Comparison of ENCODE assay signal across 32 cellular contexts in the genomic region with DNA sequence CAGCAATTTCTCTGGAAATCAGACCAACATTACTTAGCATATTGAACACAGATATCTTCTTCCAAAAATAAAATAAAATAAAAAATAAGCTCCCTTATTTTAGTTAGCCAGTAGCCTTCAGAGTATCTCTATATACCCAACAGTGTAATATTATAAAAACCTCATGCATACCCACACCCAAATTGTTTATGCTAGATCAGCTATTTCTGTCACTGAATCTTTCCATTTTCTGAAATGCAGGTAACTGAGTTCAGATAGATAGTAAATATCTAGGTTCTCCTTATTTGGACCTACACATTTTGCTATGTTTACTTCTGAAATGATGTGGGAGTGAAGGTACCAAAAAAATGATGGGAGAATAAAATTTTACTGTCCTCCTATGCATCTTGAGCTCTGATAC.
"Had no signal": no experiment of that assay in that cellular context is flagged by ENCODE, and none has a peak within 500 bp of the region (broad histone marks: within the 10 kb centered on the region; RNA-seq: fewer than 3 reads in every experiment).

No MANE protein-coding gene starts in this region.

- DNase-seq: activated B cell treated with CpG ODN at 0.5 μM for 24 hours; activated CD4-positive, alpha-beta memory T cell treated with anti-CD3 and anti-CD28 coated beads for 36 hours; activated CD4-positive, alpha-beta T cell treated with anti-CD3 and anti-CD28 coated beads for 4 hours; activated CD4-positive, alpha-beta T cell treated with anti-CD3 and anti-CD28 coated beads, Interleukin-2, amount 10 ng/mL, durations not matched to agents 24 days and 14 days; activated CD4-positive, alpha-beta T cell treated with anti-CD3 and anti-CD28 coated beads, Interleukin-2, amount 50 U/mL, for 1 hour; activated CD4-positive, alpha-beta T cell treated with anti-CD3 and anti-CD28 coated beads, Interleukin-2, amount 50 U/mL, for 4 hours; activated CD4-positive, CD25-positive, alpha-beta regulatory T cell treated with anti-CD3 and anti-CD28 coated beads, Interleukin-2, amount 50 U/mL, for 72 hours; activated CD8-positive, alpha-beta memory T cell treated with anti-CD3 and anti-CD28 coated beads, Interleukin-2, amount 50 U/mL, for 4 hours; activated CD8-positive, alpha-beta T cell treated with anti-CD3 and anti-CD28 coated beads for 36 hours; activated effector memory CD4-positive, alpha-beta T cell treated with anti-CD3 and anti-CD28 coated beads, Interleukin-2, amount 50 U/mL, for 16 hours; activated gamma-delta T cell treated with Interleukin-2 at 50 U/mL for 16 hours; activated naive CD4-positive, alpha-beta T cell; activated naive CD4-positive, alpha-beta T cell treated with anti-CD3 and anti-CD28 coated beads for 36 hours; activated naive CD4-positive, alpha-beta T cell treated with anti-CD3 and anti-CD28 coated beads, Interleukin-2, amount 50 U/mL, for 16 hours; activated naive CD8-positive, alpha-beta T cell treated with anti-CD3 and anti-CD28 coated beads for 36 hours; activated T-cell treated with anti-CD3 and anti-CD28 coated beads for 4 hours; activated T-cell treated with anti-CD3 and anti-CD28 coated beads, Interleukin-2, amount 50 U/mL, for 1 hour; activated T-cell treated with anti-CD3 and anti-CD28 coated beads, Interleukin-2, amount 50 U/mL, for 4 hours; activated T-cell treated with anti-CD3 and anti-CD28 coated beads, Interleukin-2, amount 50 U/mL, for 72 hours; adrenal gland; amniotic stem cell; caudate nucleus; cerebellar nuclear complex; T-helper 2 cell; T-helper 9 cell had no signal

- H3K4me1 ChIP-seq: adrenal gland, ascending aorta had no signal

- H3K27me3 ChIP-seq: adrenal gland, ascending aorta, cardiac muscle cell had no signal

- H3K4me3 ChIP-seq: adrenal gland, ascending aorta, cardiac muscle cell had no signal

- H3K27ac ChIP-seq: adrenal gland, ascending aorta, cardiac muscle cell, VCaP had no signal

- FAIRE-seq: bronchial epithelial cell, TTC549 had no signal

- H3K9me3 ChIP-seq: adrenal gland, ascending aorta had no signal

- ATAC-seq: activated CD8-positive, alpha-beta T cell treated with anti-CD3 and anti-CD28 coated beads for 36 hours; activated naive CD4-positive, alpha-beta T cell treated with anti-CD3 and anti-CD28 coated beads, Interleukin-2, amount 50 U/mL, for 72 hours; activated T-cell treated with anti-CD3 and anti-CD28 coated beads, Interleukin-2, amount 50 U/mL, for 4 hours; activated T-cell treated with anti-CD3 and anti-CD28 coated beads, Interleukin-2, amount 50 U/mL, for 72 hours; activated T-helper 17 cell treated with anti-CD3 and anti-CD28 coated beads, Interleukin-2, amount 50 U/mL, for 72 hours had no signal
